1 cellular context compared by ENCODE assay signal in the genomic region with DNA sequence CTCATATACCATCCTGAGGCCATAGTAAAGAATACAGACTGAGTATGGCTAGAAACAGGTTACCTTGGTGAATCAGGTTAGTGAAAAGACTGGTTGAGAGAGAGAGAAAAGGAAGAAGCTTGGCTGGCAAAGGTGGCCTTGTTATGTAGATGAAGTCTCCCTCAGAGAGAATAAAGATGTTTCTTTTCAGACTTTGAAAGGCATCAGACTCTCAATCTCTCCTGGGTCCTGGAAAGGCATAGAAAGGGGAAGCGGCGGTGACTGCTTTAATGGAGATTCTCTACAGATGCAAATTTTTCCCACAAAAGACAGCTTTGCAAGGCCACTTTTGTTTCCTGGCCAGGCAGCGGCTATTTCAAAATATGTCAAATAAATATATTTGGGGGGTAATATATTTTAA.
TF ChIP-seq lines count a peak whose summit lies in the region.

No MANE protein-coding gene starts in this region.

TF ChIP-seq in GM23338, 12 proteins besides CTCF, POLR2A, EP300 and RAD21 (continued from another document):
- TF ChIP-seq ZNF462 (CRISPR knock-in tag; IDR thresholded peaks at IDR 0.05) (peak; percentile 93), EZH2 (IDR thresholded peaks at IDR 0.05; ENCODE audit: low read depth, unreplicated experiment) (no peak), JUNB (IDR thresholded peaks at IDR 0.05; ENCODE audit: unreplicated experiment) (no peak)
